30 cellular contexts compared by ENCODE assay signal in the genomic region with DNA sequence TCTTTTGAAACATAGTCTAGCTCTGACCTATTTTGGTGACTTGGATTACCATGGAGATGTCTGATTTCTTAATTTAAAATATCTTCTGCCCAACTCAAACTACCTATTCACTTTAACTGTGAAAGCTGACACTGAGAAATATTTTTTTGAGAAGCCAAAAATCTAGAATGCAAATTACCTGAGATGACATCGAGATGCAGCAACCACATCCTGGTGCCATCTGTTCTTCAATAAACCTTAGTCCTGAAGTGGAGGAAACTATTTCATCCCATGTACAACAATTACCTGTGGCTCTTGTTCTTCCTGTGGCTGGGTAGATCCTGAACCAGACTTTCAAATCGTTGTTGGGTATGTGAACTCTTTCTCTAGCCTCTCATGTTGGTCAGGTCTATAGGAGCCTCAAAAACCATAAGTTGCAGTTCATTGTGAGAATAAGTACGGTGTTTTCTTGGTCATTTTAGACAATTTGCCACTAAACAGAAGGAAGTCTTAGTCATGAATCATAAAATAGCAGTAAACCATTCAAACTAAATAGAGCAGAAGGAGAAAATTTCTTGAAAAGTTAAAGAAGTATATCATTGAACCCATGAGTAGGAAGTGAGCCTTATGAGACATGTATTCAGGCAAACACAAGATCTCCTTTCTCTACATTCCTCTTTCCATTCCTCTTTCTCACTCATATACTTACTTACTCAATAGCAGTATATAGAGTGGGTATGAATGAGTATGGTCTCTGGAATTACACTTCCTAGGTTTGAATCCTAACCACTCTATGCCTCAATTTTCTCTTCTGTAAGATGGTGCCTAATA.
DNase-seq lines count a peak whose midpoint lies in the region; FAIRE-seq and TF ChIP-seq lines count a peak whose summit lies in the region.
"Had no signal": no experiment of that assay in that cellular context is flagged by ENCODE, and none has a peak within 500 bp of the region (broad histone marks: within the 10 kb centered on the region; RNA-seq: fewer than 3 reads in every experiment).

No MANE protein-coding gene starts in this region.

- H3K27ac ChIP-seq in GM23248, result peak overlapping the region; percentile 92
- H3K27ac ChIP-seq: C4-2B, coronary artery, esophagus squamous epithelium, gastrocnemius medialis, left ventricle myocardium inferior, parathyroid adenoma, PC-9, thoracic aorta had no signal

- no peaks in the 10 kb centered on the region for H3K9me2 ChIP-seq in GM23248 (ENCODE audit: insufficient read depth)
- H3K9me2 ChIP-seq in Loucy (replicated peaks; ENCODE audit: low read depth, low read length), result no peaks in the 10 kb centered on the region

- H3K9ac ChIP-seq in GM23248, result no peak overlapping the region
- H3K9ac ChIP-seq in Loucy (ENCODE audit: low read depth, low read length, poor library complexity, severe bottlenecking), result no peak overlapping the region
- H3K9ac ChIP-seq: parathyroid adenoma had no signal

- no peaks in the 10 kb centered on the region for H3K36me3 Mint-ChIP-seq in nephron (ENCODE audit: low read depth)
- H3K36me3 Mint-ChIP-seq: activated CD8-positive, alpha-beta memory T cell treated with anti-CD3 and anti-CD28 coated beads, Interleukin-2, amount 10 ng/mL, durations not matched to agents 7 days and 5 days; activated naive CD4-positive, alpha-beta T cell treated with anti-CD3 and anti-CD28 coated beads, Interleukin-2, amount 10 ng/mL, durations not matched to agents 7 days and 5 days; natural killer cell; stimulated activated memory B cell treated with anti-CD40 and anti-IgM and Interleukin-4, amounts not matched to agents 10 μg/mL and 1 μg/mL and 100 μg/mL, for 72 hours had no signal

- peaks cover 54% of the 10 kb centered on the region for H3K4me1 ChIP-seq in GM23248 (ENCODE audit: insufficient read depth)
- peaks cover 31% of the 10 kb centered on the region for H3K4me1 ChIP-seq in Loucy (ENCODE audit: insufficient read depth, low read length, poor library complexity, severe bottlenecking)
- H3K4me1 ChIP-seq: esophagus squamous epithelium, gastrocnemius medialis, left ventricle myocardium inferior, parathyroid adenoma had no signal

- no peak overlapping the region for H3K4me3 ChIP-seq in GM23248
- H3K4me3 ChIP-seq in Loucy (ENCODE audit: low read length, poor library complexity, severe bottlenecking), result no peak overlapping the region
- H3K4me3 ChIP-seq: coronary artery, esophagus squamous epithelium, gastrocnemius medialis, hepatocyte, left ventricle myocardium inferior, PC-9, thoracic aorta had no signal

- no peaks in the 10 kb centered on the region for H3K36me3 ChIP-seq in GM23248 (ENCODE audit: low read depth)
- no peaks in the 10 kb centered on the region for H3K36me3 ChIP-seq in Loucy (ENCODE audit: insufficient read depth, low read length)
- H3K36me3 ChIP-seq: esophagus squamous epithelium, gastrocnemius medialis, left ventricle myocardium inferior, thoracic aorta had no signal

- H3K27ac Mint-ChIP-seq in nephron, result peak overlapping the region in 2 of 3 experiments; percentile 78 to 87
- H3K27ac Mint-ChIP-seq: activated CD4-positive, alpha-beta T cell treated with anti-CD3 and anti-CD28 coated beads, Interleukin-2, amount 10 ng/mL, durations not matched to agents 7 days and 5 days; activated CD8-positive, alpha-beta memory T cell treated with anti-CD3 and anti-CD28 coated beads, Interleukin-2, amount 10 ng/mL, durations not matched to agents 7 days and 5 days; activated naive CD4-positive, alpha-beta T cell treated with anti-CD3 and anti-CD28 coated beads, Interleukin-2, amount 10 ng/mL, durations not matched to agents 7 days and 5 days; activated T-helper 1 cell treated with anti-CD3 and anti-CD28 coated beads, Interleukin-12 subunit alpha, Interleukin-12 subunit beta, Interleukin-2, Interleukin-4 antibody, amounts not matched to agents 30 ng/mL and 10 ng/mL and 1 ng/mL, durations not matched to agents 14 hours and 24 hours and 36 hours; endodermal cell; natural killer cell; stimulated activated memory B cell treated with anti-CD40 and anti-IgM and Interleukin-4, amounts not matched to agents 10 μg/mL and 1 μg/mL and 100 μg/mL, for 72 hours had no signal

- H3K9me3 Mint-ChIP-seq in nephron, result peaks cover 2% of the 10 kb centered on the region
- H3K9me3 Mint-ChIP-seq: activated CD4-positive, alpha-beta T cell treated with anti-CD3 and anti-CD28 coated beads, Interleukin-2, amount 10 ng/mL, durations not matched to agents 7 days and 5 days; activated naive CD4-positive, alpha-beta T cell treated with anti-CD3 and anti-CD28 coated beads, Interleukin-2, amount 10 ng/mL, durations not matched to agents 7 days and 5 days; activated T-helper 1 cell treated with anti-CD3 and anti-CD28 coated beads, Interleukin-12 subunit alpha, Interleukin-12 subunit beta, Interleukin-2, Interleukin-4 antibody, amounts not matched to agents 30 ng/mL and 10 ng/mL and 1 ng/mL, durations not matched to agents 14 hours and 24 hours and 36 hours; endodermal cell; natural killer cell had no signal

- no peaks in the 10 kb centered on the region for H3K27me3 Mint-ChIP-seq in nephron (ENCODE audit: low read depth)
- H3K27me3 Mint-ChIP-seq: activated CD4-positive, alpha-beta T cell treated with anti-CD3 and anti-CD28 coated beads, Interleukin-2, amount 10 ng/mL, durations not matched to agents 7 days and 5 days; activated naive CD4-positive, alpha-beta T cell treated with anti-CD3 and anti-CD28 coated beads, Interleukin-2, amount 10 ng/mL, durations not matched to agents 7 days and 5 days had no signal

- H3K4me2 ChIP-seq in GM23248 (ENCODE audit: unreplicated experiment) (no peak overlapping the region), Loucy (ENCODE audit: low read depth, low read length, poor library complexity, severe bottlenecking) (peak overlapping the region; percentile 22)
- H3K4me2 ChIP-seq: hepatocyte, PC-9 had no signal

- H3K79me2 ChIP-seq in GM23248 (ENCODE audit: insufficient read depth), result no peaks in the 10 kb centered on the region
- H3K79me2 ChIP-seq in Loucy (ENCODE audit: insufficient read depth, low read length), result no peaks in the 10 kb centered on the region
- H3K79me2 ChIP-seq: hepatocyte, parathyroid adenoma had no signal

- TF ChIP-seq CTCF in Loucy (conservative IDR thresholded peaks at IDR 0.05; ENCODE audit: low read length) (no peak), nephron (IDR thresholded peaks at IDR 0.05; ENCODE audit: unreplicated experiment in 3 of 3) (no peak)

- H3K27me3 ChIP-seq in GM23248 (replicated peaks; ENCODE audit: insufficient read depth) (no peaks in the 10 kb centered on the region), Loucy (ENCODE audit: insufficient read depth, low read length, poor library complexity, severe bottlenecking) (no peaks in the 10 kb centered on the region)
- H3K27me3 ChIP-seq: esophagus squamous epithelium, gastrocnemius medialis, hepatocyte had no signal

- H4K20me1 ChIP-seq in GM23248 (ENCODE audit: insufficient read depth), result no peaks in the 10 kb centered on the region
- H4K20me1 ChIP-seq in Loucy (ENCODE audit: insufficient read depth, low read length, poor library complexity, severe bottlenecking), result no peaks in the 10 kb centered on the region

- WGBS in GM23248 (ENCODE audit: low coverage in 1 of 2, low lambda C conversion rate in 2 of 2, missing lambda C conversion rate in 2 of 2), 2 experiments, result 69 to 72% methylated on average over 3 of the region's 3 CpGs

- H3F3A ChIP-seq in GM23248 (ENCODE audit: insufficient read depth) (peaks cover 43% of the 10 kb centered on the region), Loucy (ENCODE audit: low read depth) (no peaks in the 10 kb centered on the region)

- DNase-seq in GM18507 (ENCODE audit: extremely low spot score, insufficient read length, low read depth), result no peak
- no peak for DNase-seq in GM23248
- no peak for DNase-seq in NCI-H526 (lab: John Stamatoyannopoulos, UW)
- DNase-seq in kidney glomerular epithelial cell (lab: John Stamatoyannopoulos, UW), result no peak
- DNase-seq in hippocampal formation (lab: John Stamatoyannopoulos, UW), result no peak
- DNase-seq: activated CD4-positive, alpha-beta T cell treated with anti-CD3 and anti-CD28 coated beads, Interleukin-2, amount 10 ng/mL, durations not matched to agents 7 days and 5 days; activated CD8-positive, alpha-beta memory T cell treated with anti-CD3 and anti-CD28 coated beads, Interleukin-2, amount 10 ng/mL, durations not matched to agents 7 days and 5 days; activated naive CD4-positive, alpha-beta T cell treated with anti-CD3 and anti-CD28 coated beads, Interleukin-2, amount 10 ng/mL, durations not matched to agents 7 days and 5 days; amygdala; endodermal cell; esophagus squamous epithelium; gastrocnemius medialis; left ventricle myocardium inferior; midbrain; natural killer cell; NCI-H1092 treated with DMSO at 0.1 percent for 48 hours; NCI-H2081; PC-9; right cardiac atrium; SHP77; stimulated activated CD4-positive, alpha-beta T cell treated with anti-CD3 and anti-CD28 coated beads, Interleukin-4, amount 100 ng/mL, for 1 hour had no signal

- H3K4me1 Mint-ChIP-seq in nephron, result peaks cover 19% of the 10 kb centered on the region
- H3K4me1 Mint-ChIP-seq: natural killer cell had no signal

- no peak overlapping the region for H3K4me3 Mint-ChIP-seq in nephron
- H3K4me3 Mint-ChIP-seq: activated CD4-positive, alpha-beta T cell treated with anti-CD3 and anti-CD28 coated beads, Interleukin-2, amount 10 ng/mL, durations not matched to agents 7 days and 5 days; activated CD8-positive, alpha-beta memory T cell treated with anti-CD3 and anti-CD28 coated beads, Interleukin-2, amount 10 ng/mL, durations not matched to agents 7 days and 5 days; activated naive CD4-positive, alpha-beta T cell treated with anti-CD3 and anti-CD28 coated beads, Interleukin-2, amount 10 ng/mL, durations not matched to agents 7 days and 5 days; activated T-helper 1 cell treated with anti-CD3 and anti-CD28 coated beads, Interleukin-12 subunit alpha, Interleukin-12 subunit beta, Interleukin-2, Interleukin-4 antibody, amounts not matched to agents 30 ng/mL and 10 ng/mL and 1 ng/mL, durations not matched to agents 14 hours and 24 hours and 36 hours; endodermal cell; natural killer cell; stimulated activated memory B cell treated with anti-CD40 and anti-IgM and Interleukin-4, amounts not matched to agents 10 μg/mL and 1 μg/mL and 100 μg/mL, for 72 hours had no signal

- H2AFZ ChIP-seq in GM23248, result 0 out of 2 replicates have a peak overlapping the region, but pooled peaks have one; percentile 1
- no peak overlapping the region for H2AFZ ChIP-seq in Loucy (ENCODE audit: low read length)
- H2AFZ ChIP-seq: hepatocyte, parathyroid adenoma, PC-9 had no signal

- H3K9me3 ChIP-seq in GM23248 (ENCODE audit: low read depth) (no peaks in the 10 kb centered on the region), Loucy (ENCODE audit: insufficient read depth, low read depth, low read length) (no peaks in the 10 kb centered on the region)
- H3K9me3 ChIP-seq: esophagus squamous epithelium, gastrocnemius medialis, left ventricle myocardium inferior, thoracic aorta had no signal

- in situ Hi-C loops in GM23248 (cut with MboI), result no loop called here

- FAIRE-seq in GM18507 (lab: Jason Lieb, UNC), result peak; percentile 31
